ENCODE assay signal across 1 cellular context in the genomic region with DNA sequence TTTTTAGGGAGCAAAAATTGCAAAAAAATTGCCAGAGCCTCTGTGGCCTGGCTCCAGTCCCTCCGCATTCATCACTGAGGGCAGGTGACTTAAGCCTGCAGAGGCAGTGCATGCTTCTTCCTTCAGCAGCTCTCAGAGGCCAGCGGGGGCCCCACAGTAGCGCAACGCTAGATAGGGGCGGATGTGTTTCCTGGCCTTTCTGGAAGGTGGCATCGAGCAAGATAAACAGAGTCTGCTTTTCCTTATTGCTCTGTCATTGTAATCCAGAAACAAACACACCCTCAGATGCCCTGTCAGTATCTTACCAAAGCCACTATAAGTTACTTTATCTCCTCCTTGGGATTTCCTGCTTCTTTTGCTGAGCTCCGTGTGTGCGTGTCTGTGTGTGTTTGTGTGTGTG.
TF ChIP-seq lines count a peak whose summit lies in the region.

No MANE protein-coding gene starts in this region.

TF ChIP-seq in K562, 482 proteins besides CTCF, POLR2A, EP300 and RAD21:
- TF ChIP-seq, protein P1, sequence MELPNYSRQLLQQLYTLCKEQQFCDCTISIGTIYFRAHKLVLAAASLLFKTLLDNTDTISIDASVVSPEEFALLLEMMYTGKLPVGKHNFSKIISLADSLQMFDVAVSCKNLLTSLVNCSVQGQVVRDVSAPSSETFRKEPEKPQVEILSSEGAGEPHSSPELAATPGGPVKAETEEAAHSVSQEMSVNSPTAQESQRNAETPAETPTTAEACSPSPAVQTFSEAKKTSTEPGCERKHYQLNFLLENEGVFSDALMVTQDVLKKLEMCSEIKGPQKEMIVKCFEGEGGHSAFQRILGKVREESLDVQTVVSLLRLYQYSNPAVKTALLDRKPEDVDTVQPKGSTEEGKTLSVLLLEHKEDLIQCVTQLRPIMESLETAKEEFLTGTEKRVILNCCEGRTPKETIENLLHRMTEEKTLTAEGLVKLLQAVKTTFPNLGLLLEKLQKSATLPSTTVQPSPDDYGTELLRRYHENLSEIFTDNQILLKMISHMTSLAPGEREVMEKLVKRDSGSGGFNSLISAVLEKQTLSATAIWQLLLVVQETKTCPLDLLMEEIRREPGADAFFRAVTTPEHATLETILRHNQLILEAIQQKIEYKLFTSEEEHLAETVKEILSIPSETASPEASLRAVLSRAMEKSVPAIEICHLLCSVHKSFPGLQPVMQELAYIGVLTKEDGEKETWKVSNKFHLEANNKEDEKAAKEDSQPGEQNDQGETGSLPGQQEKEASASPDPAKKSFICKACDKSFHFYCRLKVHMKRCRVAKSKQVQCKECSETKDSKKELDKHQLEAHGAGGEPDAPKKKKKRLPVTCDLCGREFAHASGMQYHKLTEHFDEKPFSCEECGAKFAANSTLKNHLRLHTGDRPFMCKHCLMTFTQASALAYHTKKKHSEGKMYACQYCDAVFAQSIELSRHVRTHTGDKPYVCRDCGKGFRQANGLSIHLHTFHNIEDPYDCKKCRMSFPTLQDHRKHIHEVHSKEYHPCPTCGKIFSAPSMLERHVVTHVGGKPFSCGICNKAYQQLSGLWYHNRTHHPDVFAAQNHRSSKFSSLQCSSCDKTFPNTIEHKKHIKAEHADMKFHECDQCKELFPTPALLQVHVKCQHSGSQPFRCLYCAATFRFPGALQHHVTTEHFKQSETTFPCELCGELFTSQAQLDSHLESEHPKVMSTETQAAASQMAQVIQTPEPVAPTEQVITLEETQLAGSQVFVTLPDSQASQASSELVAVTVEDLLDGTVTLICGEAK (IDR thresholded peaks at IDR 0.05), result no peak
- TF ChIP-seq, protein P1 (CRISPR knock-in tag; IDR thresholded peaks at IDR 0.05), result no peak
- TF ChIP-seq ZNF561 (CRISPR knock-in tag; conservative IDR thresholded peaks at IDR 0.05) (no peak), NR2C2 (CRISPR knock-in tag; IDR thresholded peaks at IDR 0.05) (no peak), NR2C2 (tag; IDR thresholded peaks at IDR 0.05) (no peak), ZNF197 (CRISPR knock-in tag; IDR thresholded peaks at IDR 0.05; ENCODE audit: low read depth) (no peak), ZNF785 (CRISPR knock-in tag; IDR thresholded peaks at IDR 0.05) (no peak), YBX1 (IDR thresholded peaks at IDR 0.05) (no peak), TRIM28 (IDR thresholded peaks at IDR 0.05) (no peak), SRSF7 (optimal IDR thresholded peaks at IDR 0.05; ENCODE audit: low read depth, low read length) (no peak), SMARCE1 (IDR thresholded peaks at IDR 0.05) (no peak)
- TF ChIP-seq, protein P2, sequence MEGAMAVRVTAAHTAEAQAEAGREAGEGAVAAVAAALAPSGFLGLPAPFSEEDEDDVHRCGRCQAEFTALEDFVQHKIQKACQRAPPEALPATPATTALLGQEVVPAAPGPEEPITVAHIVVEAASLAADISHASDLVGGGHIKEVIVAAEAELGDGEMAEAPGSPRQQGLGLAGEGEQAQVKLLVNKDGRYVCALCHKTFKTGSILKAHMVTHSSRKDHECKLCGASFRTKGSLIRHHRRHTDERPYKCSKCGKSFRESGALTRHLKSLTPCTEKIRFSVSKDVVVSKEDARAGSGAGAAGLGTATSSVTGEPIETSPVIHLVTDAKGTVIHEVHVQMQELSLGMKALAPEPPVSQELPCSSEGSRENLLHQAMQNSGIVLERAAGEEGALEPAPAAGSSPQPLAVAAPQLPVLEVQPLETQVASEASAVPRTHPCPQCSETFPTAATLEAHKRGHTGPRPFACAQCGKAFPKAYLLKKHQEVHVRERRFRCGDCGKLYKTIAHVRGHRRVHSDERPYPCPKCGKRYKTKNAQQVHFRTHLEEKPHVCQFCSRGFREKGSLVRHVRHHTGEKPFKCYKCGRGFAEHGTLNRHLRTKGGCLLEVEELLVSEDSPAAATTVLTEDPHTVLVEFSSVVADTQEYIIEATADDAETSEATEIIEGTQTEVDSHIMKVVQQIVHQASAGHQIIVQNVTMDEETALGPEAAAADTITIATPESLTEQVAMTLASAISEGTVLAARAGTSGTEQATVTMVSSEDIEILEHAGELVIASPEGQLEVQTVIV (CRISPR knock-in tag; IDR thresholded peaks at IDR 0.05; ENCODE audit: borderline replicate concordance), result no peak
TF ChIP-seq in K562: peak in this region for 0.
